Comparison of ENCODE assay signal across 9 cellular contexts in the genomic region with DNA sequence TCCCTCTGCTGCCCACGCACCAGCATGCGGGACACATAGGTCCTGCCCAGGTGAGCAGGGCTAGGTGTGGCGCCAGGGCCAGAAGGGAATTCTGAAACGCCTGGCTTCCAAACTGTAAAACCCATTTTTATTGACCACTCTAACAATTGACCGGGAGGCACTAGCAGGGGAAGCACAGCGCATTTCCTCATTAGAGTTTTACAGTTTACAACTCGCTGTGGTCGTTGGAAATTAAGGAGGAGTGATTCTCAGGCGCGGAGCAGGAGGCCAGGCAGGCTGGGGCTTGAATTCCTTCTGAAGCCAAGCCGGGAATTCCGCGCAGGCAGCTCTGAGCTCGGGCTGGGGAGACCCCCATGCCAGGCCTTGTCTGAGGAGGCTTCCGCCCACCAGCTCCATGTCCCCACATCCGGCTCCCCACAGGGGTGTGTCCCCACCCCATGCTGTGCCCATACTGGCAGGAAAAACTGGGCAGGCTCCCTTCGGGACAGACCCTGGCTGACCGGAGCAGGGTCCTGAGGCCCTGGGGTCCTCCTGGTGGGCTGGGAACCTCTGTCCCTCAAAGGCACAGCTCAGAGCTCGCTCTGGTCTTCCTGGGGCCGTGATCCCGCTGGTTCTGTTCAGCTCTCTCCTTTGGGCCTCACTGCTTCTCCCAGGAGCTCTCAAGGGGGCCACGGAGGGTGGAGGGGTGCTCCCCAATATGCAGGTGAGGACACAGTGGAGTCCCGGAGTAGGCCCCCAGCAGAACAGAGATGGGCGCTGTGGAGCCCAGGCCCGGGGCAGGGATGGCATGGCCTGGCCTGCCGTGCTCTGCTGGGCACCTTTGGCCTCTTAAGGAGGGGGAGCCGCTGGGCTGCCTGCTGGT. TPM values are rescaled to one million over a fixed set of nuclear protein-coding genes. Genes with fewer than 3 reads are reported as not detected.
DNase-seq lines count a peak whose midpoint lies in the region; ATAC-seq, FAIRE-seq and TF ChIP-seq lines count a peak whose summit lies in the region.
"Had no signal": no experiment of that assay in that cellular context is flagged by ENCODE, and none has a peak within 500 bp of the region (broad histone marks: within the 10 kb centered on the region; RNA-seq: fewer than 3 reads in every experiment).

No MANE protein-coding gene starts in this region.

- H3K9me3 Mint-ChIP-seq in activated T-cell treated with anti-CD3 and anti-CD28 coated beads, Interleukin-2, amount 50 U/mL, for 4 hours = no peaks in the 10 kb centered on the region
- H3K9me3 Mint-ChIP-seq in stimulated activated naive CD8-positive, alpha-beta T cell treated with anti-CD3 and anti-CD28 coated beads, Interleukin-15, amount 100 ng/mL, for 72 hours = no peaks in the 10 kb centered on the region

- no peak for TF ChIP-seq CTCF in keratinocyte (optimal IDR thresholded peaks at IDR 0.05 in 1 of 3, IDR thresholded peaks at IDR 0.05 in 1 of 3, conservative IDR thresholded peaks at IDR 0.05 in 1 of 3; ENCODE audit: extremely low read depth in 1 of 3, insufficient read depth in 2 of 3, low read length in 3 of 3)
- TF ChIP-seq CTCF in GM20000 (IDR thresholded peaks at IDR 0.05; ENCODE audit: extremely low read depth, missing control alignments) = no peak

- no peaks in the 10 kb centered on the region for H4K20me1 ChIP-seq in keratinocyte (ENCODE audit: control insufficient read depth, extremely low read depth, insufficient read depth, low read length)

- H3K27ac Mint-ChIP-seq in stimulated activated naive CD8-positive, alpha-beta T cell treated with anti-CD3 and anti-CD28 coated beads, Interleukin-15, amount 100 ng/mL, for 72 hours = no peak overlapping the region

- peaks cover 14% of the 10 kb centered on the region for H3K4me1 Mint-ChIP-seq in activated T-cell treated with anti-CD3 and anti-CD28 coated beads, Interleukin-2, amount 50 U/mL, for 4 hours (ENCODE audit: low read depth)
- H3K4me1 Mint-ChIP-seq in stimulated activated naive CD8-positive, alpha-beta T cell treated with anti-CD3 and anti-CD28 coated beads, Interleukin-15, amount 100 ng/mL, for 72 hours = peaks cover 61% of the 10 kb centered on the region

- peak overlapping the region; percentile 89 for H3K4me2 ChIP-seq in keratinocyte (ENCODE audit: control insufficient read depth, extremely low read depth, insufficient read depth, low read depth, low read length)

- H3K27ac ChIP-seq in keratinocyte (ENCODE audit: control insufficient read depth, insufficient read depth, low read length) = peak overlapping the region; percentile 56

- H3K36me3 Mint-ChIP-seq in activated T-cell treated with anti-CD3 and anti-CD28 coated beads, Interleukin-2, amount 50 U/mL, for 4 hours (ENCODE audit: insufficient read depth) = no peaks in the 10 kb centered on the region

- H2AFZ ChIP-seq in keratinocyte (ENCODE audit: control insufficient read depth, low read length) = peak overlapping the region; percentile 56

- dilution Hi-C loops in keratinocyte (cut with MboI; ENCODE audit: extremely low pct_ligation_motif_present, low sequenced_read_pairs) = no loop called here

- no peaks in the 10 kb centered on the region for H3K36me3 ChIP-seq in keratinocyte (ENCODE audit: control insufficient read depth in 2 of 2, extremely low read depth in 1 of 2, insufficient read depth in 2 of 2, low read length in 2 of 2)

- peak overlapping the region; percentile 35 to 48 (median 36) for H3K4me3 ChIP-seq in keratinocyte (ENCODE audit: control insufficient read depth in 2 of 3, extremely low read depth in 1 of 3, insufficient read depth in 2 of 3, low read depth in 1 of 3, low read length in 3 of 3)

- H3K4me3 Mint-ChIP-seq in activated T-cell treated with anti-CD3 and anti-CD28 coated beads, Interleukin-2, amount 50 U/mL, for 4 hours = peak overlapping the region; percentile 24
- peak overlapping the region; percentile 15 to 24 for H3K4me3 Mint-ChIP-seq in stimulated activated naive CD8-positive, alpha-beta T cell treated with anti-CD3 and anti-CD28 coated beads, Interleukin-15, amount 100 ng/mL, for 72 hours

- H3K9ac ChIP-seq in keratinocyte (ENCODE audit: control insufficient read depth, extremely low read depth, insufficient read depth, low read length) = peak overlapping the region; percentile 83

- FAIRE-seq in keratinocyte (lab: Jason Lieb, UNC) = no peak

- intact Hi-C loops in posterior vena cava (cut with DNase I) = no loop called here

- no peaks in the 10 kb centered on the region for H3K9me3 ChIP-seq in keratinocyte (ENCODE audit: control insufficient read depth, low read depth, low read length)

- DNase-seq in NCI-H748 (lab: John Stamatoyannopoulos, UW; ENCODE audit: unreplicated experiment) = peak; percentile 64
- DNase-seq in NCI-H748 treated with DMSO at 0.1 percent for 48 hours (lab: John Stamatoyannopoulos, UW) = no peak
- no peak for DNase-seq in activated T-cell treated with anti-CD3 and anti-CD28 coated beads, Interleukin-2, amount 50 U/mL, for 4 hours
- no peak for DNase-seq in keratinocyte (ENCODE audit: low read depth, low spot score)
- DNase-seq in stimulated activated naive CD8-positive, alpha-beta T cell treated with anti-CD3 and anti-CD28 coated beads, Interleukin-15, amount 100 ng/mL, for 72 hours = peak in 1 of 2 donors; percentile 16
- no peak for DNase-seq in GM20000 (ENCODE audit: low spot score)
- no peak for DNase-seq in posterior vena cava (ENCODE audit: low spot score)
- no peak for DNase-seq in OCI-M1 (lab: John Stamatoyannopoulos, UW)

- no peaks in the 10 kb centered on the region for H3K79me2 ChIP-seq in keratinocyte (ENCODE audit: control insufficient read depth, insufficient read depth, low read length)

- H3K27me3 ChIP-seq in keratinocyte (ENCODE audit: control insufficient read depth, extremely low read depth, insufficient read depth, low read length) = peaks cover 16% of the 10 kb centered on the region

- H3K4me1 ChIP-seq in keratinocyte (ENCODE audit: control insufficient read depth, extremely low read depth, insufficient read depth, low read length) = peaks cover 23% of the 10 kb centered on the region

- no peaks in the 10 kb centered on the region for H3K9me1 ChIP-seq in keratinocyte (ENCODE audit: control insufficient read depth, extremely low read depth, insufficient read depth, low read length)

- H3K27me3 Mint-ChIP-seq in activated T-cell treated with anti-CD3 and anti-CD28 coated beads, Interleukin-2, amount 50 U/mL, for 4 hours (ENCODE audit: low read depth) = peaks cover 11% of the 10 kb centered on the region
- peaks cover 37% of the 10 kb centered on the region for H3K27me3 Mint-ChIP-seq in stimulated activated naive CD8-positive, alpha-beta T cell treated with anti-CD3 and anti-CD28 coated beads, Interleukin-15, amount 100 ng/mL, for 72 hours

- ATAC-seq in activated T-cell treated with anti-CD3 and anti-CD28 coated beads, Interleukin-2, amount 50 U/mL, for 4 hours = no peak
- no peak for ATAC-seq in stimulated activated naive CD8-positive, alpha-beta T cell treated with anti-CD3 and anti-CD28 coated beads, Interleukin-15, amount 100 ng/mL, for 72 hours

RNA-seq across cellular contexts. Expression of a gene that starts 1.2 kb away (rescaled TPM):
- 10 to 100 TPM in 2 of 3 donors, 1 to 10 TPM in 1; 7.6 to 15.6 (median 11.6) TPM for total RNA-seq in activated T-cell treated with anti-CD3 and anti-CD28 coated beads, Interleukin-2, amount 50 U/mL, for 4 hours
- 0.43 to 2.4 TPM (median 2.2 TPM) in 3 replicates for polyA plus RNA-seq in keratinocyte
- polyA plus RNA-seq in keratinocyte (2011; ENCODE audit: low read depth) = 1.5 TPM
- 0.95 and 2.5 TPM in 2 replicates for polyA plus RNA-seq in keratinocyte (2011; cell fraction: cytosol; rRNA removed)
- polyA plus RNA-seq in keratinocyte (2011; cell fraction: nucleus; rRNA removed) = 11.2 and 13.2 TPM in 2 replicates
- polyA plus RNA-seq in keratinocyte (2012; ENCODE audit: low replicate concordance) = 0.61 and 10.6 TPM in 2 replicates
- polyA minus RNA-seq in keratinocyte = 0.73 to 0.83 TPM in 2 of 3 replicates, not detected in the other
- polyA minus RNA-seq in keratinocyte (2011; cell fraction: cytosol; rRNA and poly(A)+ RNA removed) = 2.9 TPM
- polyA minus RNA-seq in keratinocyte (2011; cell fraction: nucleus; rRNA and poly(A)+ RNA removed) = 10.5 and 14.6 TPM in 2 replicates
- 1 to 10 TPM; 5.6 to 9.0 TPM for total RNA-seq in posterior vena cava

RNA-seq across cellular contexts. Expression of a gene that starts 25.7 kb away (rescaled TPM):
- 1 to 10 TPM; 3.2 to 4.0 (median 3.6) TPM for total RNA-seq in activated T-cell treated with anti-CD3 and anti-CD28 coated beads, Interleukin-2, amount 50 U/mL, for 4 hours
- polyA plus RNA-seq in keratinocyte = 5.8 to 9.8 TPM (median 7.8 TPM) in 3 replicates
- 1.6 TPM for polyA plus RNA-seq in keratinocyte (2011; ENCODE audit: low read depth)
- 3.7 and 9.2 TPM in 2 replicates for polyA plus RNA-seq in keratinocyte (2011; cell fraction: cytosol; rRNA removed)
- 10.6 and 18.7 TPM in 2 replicates for polyA plus RNA-seq in keratinocyte (2011; cell fraction: nucleus; rRNA removed)
- 7.0 and 11.9 TPM in 2 replicates for polyA plus RNA-seq in keratinocyte (2012; ENCODE audit: low replicate concordance)
- 5.8 to 11.4 TPM (median 7.4 TPM) in 3 replicates for polyA minus RNA-seq in keratinocyte
- polyA minus RNA-seq in keratinocyte (2011; cell fraction: cytosol; rRNA and poly(A)+ RNA removed) = 36.6 TPM
- polyA minus RNA-seq in keratinocyte (2011; cell fraction: nucleus; rRNA and poly(A)+ RNA removed) = 25.4 and 32.9 TPM in 2 replicates
- 1 to 10 TPM; 5.3 to 7.0 TPM for total RNA-seq in posterior vena cava

RNA-seq across cellular contexts. Expression of a gene that starts 48.1 kb away (rescaled TPM):
- 10 to 100 TPM; 72.0 to 81.1 (median 73.5) TPM for total RNA-seq in activated T-cell treated with anti-CD3 and anti-CD28 coated beads, Interleukin-2, amount 50 U/mL, for 4 hours
- polyA plus RNA-seq in keratinocyte = 25.1 to 40.2 TPM (median 35.0 TPM) in 3 replicates
- 11.6 TPM for polyA plus RNA-seq in keratinocyte (2011; ENCODE audit: low read depth)
- 29.8 and 55.0 TPM in 2 replicates for polyA plus RNA-seq in keratinocyte (2011; cell fraction: cytosol; rRNA removed)
- 36.6 and 50.0 TPM in 2 replicates for polyA plus RNA-seq in keratinocyte (2011; cell fraction: nucleus; rRNA removed)
- 40.6 and 53.2 TPM in 2 replicates for polyA plus RNA-seq in keratinocyte (2012; ENCODE audit: low replicate concordance)
- 35.7 to 44.2 TPM (median 43.6 TPM) in 3 replicates for polyA minus RNA-seq in keratinocyte
- 75.4 TPM for polyA minus RNA-seq in keratinocyte (2011; cell fraction: cytosol; rRNA and poly(A)+ RNA removed)
- 33.1 and 37.6 TPM in 2 replicates for polyA minus RNA-seq in keratinocyte (2011; cell fraction: nucleus; rRNA and poly(A)+ RNA removed)
- 10 to 100 TPM; 33.3 to 36.7 TPM for total RNA-seq in posterior vena cava

RNA-seq across cellular contexts. Expression of a gene that starts 52.2 kb away (rescaled TPM):
- total RNA-seq in activated T-cell treated with anti-CD3 and anti-CD28 coated beads, Interleukin-2, amount 50 U/mL, for 4 hours = not detected
- polyA plus RNA-seq in keratinocyte = not detected in 3 replicates
- polyA plus RNA-seq in keratinocyte (2011; ENCODE audit: low read depth) = not detected
- not detected in 2 replicates for polyA plus RNA-seq in keratinocyte (2011; cell fraction: cytosol; rRNA removed)
- not detected in 2 replicates for polyA plus RNA-seq in keratinocyte (2011; cell fraction: nucleus; rRNA removed)
- not detected in 2 replicates for polyA plus RNA-seq in keratinocyte (2012; ENCODE audit: low replicate concordance)
- not detected in 3 replicates for polyA minus RNA-seq in keratinocyte
- polyA minus RNA-seq in keratinocyte (2011; cell fraction: cytosol; rRNA and poly(A)+ RNA removed) = not detected
- polyA minus RNA-seq in keratinocyte (2011; cell fraction: nucleus; rRNA and poly(A)+ RNA removed) = not detected in 2 replicates
- total RNA-seq in posterior vena cava = not detected
- total RNA-seq: glomerular endothelial cell had no signal
